In the genomic region with DNA sequence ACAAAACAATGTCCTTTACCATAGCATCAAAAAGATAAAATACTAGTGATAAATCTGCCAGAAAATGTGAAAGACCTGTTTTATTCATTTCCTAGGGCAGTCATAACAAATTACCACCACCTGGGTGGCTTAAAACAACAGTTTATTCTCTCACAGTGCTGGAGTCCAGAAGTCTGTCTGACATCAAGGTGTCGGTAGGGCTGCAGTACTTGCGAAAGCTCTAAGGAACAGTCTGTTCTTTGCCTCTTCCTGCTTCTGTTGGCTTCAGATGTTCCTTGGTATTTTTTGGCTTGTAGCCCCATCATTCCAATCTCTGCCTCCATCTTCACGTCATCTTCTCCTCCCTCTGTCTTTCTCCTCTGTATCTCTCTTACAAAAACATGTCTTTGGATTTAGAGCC, we compare ENCODE assay signal across 2 cellular contexts.
TF ChIP-seq lines count a peak whose summit lies in the region.

No MANE protein-coding gene starts in this region.

TF ChIP-seq in SK-N-SH, 30 proteins besides CTCF, POLR2A, EP300 and RAD21 (continued from another document):
- TF ChIP-seq, protein P1, sequence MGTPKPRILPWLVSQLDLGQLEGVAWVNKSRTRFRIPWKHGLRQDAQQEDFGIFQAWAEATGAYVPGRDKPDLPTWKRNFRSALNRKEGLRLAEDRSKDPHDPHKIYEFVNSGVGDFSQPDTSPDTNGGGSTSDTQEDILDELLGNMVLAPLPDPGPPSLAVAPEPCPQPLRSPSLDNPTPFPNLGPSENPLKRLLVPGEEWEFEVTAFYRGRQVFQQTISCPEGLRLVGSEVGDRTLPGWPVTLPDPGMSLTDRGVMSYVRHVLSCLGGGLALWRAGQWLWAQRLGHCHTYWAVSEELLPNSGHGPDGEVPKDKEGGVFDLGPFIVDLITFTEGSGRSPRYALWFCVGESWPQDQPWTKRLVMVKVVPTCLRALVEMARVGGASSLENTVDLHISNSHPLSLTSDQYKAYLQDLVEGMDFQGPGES (IDR thresholded peaks at IDR 0.05; ENCODE audit: low read depth, low read length), result no peak
TF ChIP-seq in SK-N-SH: peak in this region for 0.

TF ChIP-seq in SK-N-SH treated with all-trans-retinoic acid at 6 μM for 48 hours, 23 proteins besides CTCF, POLR2A, EP300 and RAD21 (continued from another document):
- TF ChIP-seq, protein P2, sequence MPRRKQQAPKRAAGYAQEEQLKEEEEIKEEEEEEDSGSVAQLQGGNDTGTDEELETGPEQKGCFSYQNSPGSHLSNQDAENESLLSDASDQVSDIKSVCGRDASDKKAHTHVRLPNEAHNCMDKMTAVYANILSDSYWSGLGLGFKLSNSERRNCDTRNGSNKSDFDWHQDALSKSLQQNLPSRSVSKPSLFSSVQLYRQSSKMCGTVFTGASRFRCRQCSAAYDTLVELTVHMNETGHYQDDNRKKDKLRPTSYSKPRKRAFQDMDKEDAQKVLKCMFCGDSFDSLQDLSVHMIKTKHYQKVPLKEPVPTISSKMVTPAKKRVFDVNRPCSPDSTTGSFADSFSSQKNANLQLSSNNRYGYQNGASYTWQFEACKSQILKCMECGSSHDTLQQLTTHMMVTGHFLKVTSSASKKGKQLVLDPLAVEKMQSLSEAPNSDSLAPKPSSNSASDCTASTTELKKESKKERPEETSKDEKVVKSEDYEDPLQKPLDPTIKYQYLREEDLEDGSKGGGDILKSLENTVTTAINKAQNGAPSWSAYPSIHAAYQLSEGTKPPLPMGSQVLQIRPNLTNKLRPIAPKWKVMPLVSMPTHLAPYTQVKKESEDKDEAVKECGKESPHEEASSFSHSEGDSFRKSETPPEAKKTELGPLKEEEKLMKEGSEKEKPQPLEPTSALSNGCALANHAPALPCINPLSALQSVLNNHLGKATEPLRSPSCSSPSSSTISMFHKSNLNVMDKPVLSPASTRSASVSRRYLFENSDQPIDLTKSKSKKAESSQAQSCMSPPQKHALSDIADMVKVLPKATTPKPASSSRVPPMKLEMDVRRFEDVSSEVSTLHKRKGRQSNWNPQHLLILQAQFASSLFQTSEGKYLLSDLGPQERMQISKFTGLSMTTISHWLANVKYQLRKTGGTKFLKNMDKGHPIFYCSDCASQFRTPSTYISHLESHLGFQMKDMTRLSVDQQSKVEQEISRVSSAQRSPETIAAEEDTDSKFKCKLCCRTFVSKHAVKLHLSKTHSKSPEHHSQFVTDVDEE (CRISPR knock-in tag; IDR thresholded peaks at IDR 0.05), result no peak
- TF ChIP-seq ARNTL (CRISPR knock-in tag; IDR thresholded peaks at IDR 0.05; ENCODE audit: borderline replicate concordance, low read depth) (no peak), ZNF8 (CRISPR knock-in tag; IDR thresholded peaks at IDR 0.05) (no peak), ZC3H10 (CRISPR knock-in tag; IDR thresholded peaks at IDR 0.05) (no peak), CSDC2 (CRISPR knock-in tag; IDR thresholded peaks at IDR 0.05) (no peak), OSR1 (CRISPR knock-in tag; IDR thresholded peaks at IDR 0.05) (no peak), ESRRG (CRISPR knock-in tag; IDR thresholded peaks at IDR 0.05) (no peak), ZFP30 (CRISPR knock-in tag; IDR thresholded peaks at IDR 0.05) (no peak), TCF4 (CRISPR knock-in tag; IDR thresholded peaks at IDR 0.05; ENCODE audit: borderline replicate concordance) (no peak)
- TF ChIP-seq, protein P3, sequence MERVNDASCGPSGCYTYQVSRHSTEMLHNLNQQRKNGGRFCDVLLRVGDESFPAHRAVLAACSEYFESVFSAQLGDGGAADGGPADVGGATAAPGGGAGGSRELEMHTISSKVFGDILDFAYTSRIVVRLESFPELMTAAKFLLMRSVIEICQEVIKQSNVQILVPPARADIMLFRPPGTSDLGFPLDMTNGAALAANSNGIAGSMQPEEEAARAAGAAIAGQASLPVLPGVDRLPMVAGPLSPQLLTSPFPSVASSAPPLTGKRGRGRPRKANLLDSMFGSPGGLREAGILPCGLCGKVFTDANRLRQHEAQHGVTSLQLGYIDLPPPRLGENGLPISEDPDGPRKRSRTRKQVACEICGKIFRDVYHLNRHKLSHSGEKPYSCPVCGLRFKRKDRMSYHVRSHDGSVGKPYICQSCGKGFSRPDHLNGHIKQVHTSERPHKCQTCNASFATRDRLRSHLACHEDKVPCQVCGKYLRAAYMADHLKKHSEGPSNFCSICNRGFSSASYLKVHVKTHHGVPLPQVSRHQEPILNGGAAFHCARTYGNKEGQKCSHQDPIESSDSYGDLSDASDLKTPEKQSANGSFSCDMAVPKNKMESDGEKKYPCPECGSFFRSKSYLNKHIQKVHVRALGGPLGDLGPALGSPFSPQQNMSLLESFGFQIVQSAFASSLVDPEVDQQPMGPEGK (CRISPR knock-in tag; IDR thresholded peaks at IDR 0.05; ENCODE audit: borderline replicate concordance), result no peak
